In the genomic region with DNA sequence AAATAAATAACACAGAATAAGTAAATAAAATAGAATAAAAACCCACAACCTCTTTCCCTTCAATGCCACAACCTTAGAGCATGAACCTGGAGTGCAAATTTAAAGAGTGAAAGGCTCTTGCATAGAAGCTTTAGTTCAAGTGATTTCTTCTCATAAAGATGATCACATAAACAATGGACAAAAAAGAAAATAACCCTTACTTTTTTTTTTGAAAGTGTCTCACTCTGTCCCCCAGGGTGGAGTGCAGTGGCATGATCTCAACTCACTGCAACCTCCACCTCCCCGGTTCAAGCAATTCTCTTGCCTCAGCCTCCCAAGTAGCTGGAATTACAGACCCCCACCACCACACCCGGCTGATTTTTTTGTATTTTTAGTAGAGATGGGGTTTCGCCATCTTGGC, we compare ENCODE assay signal across 5 cellular contexts. TPM values are rescaled to one million over a fixed set of nuclear protein-coding genes. Genes with fewer than 3 reads are reported as not detected.
"Had no signal": no experiment of that assay in that cellular context is flagged by ENCODE, and none has a peak within 500 bp of the region (broad histone marks: within the 10 kb centered on the region; RNA-seq: fewer than 3 reads in every experiment).

No MANE protein-coding gene starts in this region.

RNA-seq across cellular contexts. Expression of a gene that starts 53.5 kb away (rescaled TPM):
- total RNA-seq: dermis blood vessel endothelial cell, esophagus mucosa, lower lobe of right lung, lung microvascular endothelial cell, mesenteric fat pad had no signal
